In the genomic region with DNA sequence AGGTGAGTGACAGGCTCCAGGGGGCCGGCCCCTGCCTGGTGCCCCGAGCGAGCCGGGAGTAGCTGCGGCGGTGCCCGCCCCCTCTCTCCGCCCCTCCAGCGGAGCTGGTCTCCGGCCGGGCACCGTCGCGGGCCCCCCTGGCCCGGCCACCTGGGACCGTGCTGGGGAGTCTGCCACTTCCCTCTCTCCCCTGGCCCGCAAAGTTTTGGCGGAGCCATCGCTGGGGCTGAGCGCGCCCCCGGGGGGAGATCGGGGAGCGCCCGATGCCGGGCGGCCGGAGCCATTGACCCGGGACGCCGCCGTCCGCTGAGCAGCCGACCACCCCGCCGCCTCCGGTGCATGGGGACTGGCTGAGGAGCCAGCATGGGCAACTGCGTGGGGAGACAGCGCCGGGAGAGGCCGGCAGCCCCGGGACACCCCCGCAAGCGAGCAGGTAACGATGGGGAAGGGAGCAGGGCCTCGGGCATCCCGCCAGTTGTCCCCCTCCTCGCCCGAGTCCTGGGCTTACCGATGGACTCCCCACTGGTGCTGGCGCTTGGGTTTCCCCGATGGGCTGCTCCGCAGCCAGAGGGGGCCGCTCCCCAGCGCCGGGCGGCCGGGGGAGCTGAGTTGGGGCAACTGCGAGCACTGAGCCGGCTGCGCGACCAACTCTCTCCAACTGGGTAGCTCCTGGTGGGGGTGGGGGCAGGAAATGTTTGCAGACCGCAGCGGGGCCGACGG, we compare ENCODE assay signal across 8 cellular contexts. TPM values are rescaled to one million over a fixed set of nuclear protein-coding genes. Genes with fewer than 3 reads are reported as not detected.
DNase-seq lines count a peak whose midpoint lies in the region; ATAC-seq and TF ChIP-seq lines count a peak whose summit lies in the region.

A gene with protein sequence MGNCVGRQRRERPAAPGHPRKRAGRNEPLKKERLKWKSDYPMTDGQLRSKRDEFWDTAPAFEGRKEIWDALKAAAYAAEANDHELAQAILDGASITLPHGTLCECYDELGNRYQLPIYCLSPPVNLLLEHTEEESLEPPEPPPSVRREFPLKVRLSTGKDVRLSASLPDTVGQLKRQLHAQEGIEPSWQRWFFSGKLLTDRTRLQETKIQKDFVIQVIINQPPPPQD (plus strand): TSS at position 84 of the 720 bp plus-strand sequence. CDS start 280 bp downstream, at position 364.

- H3K4me1 Mint-ChIP-seq in activated CD4-positive, alpha-beta memory T cell treated with anti-CD3 and anti-CD28 coated beads, Interleukin-2, amount 10 ng/mL, durations not matched to agents 7 days and 5 days = peaks cover 43% of the 10 kb centered on the region
- H3K4me1 Mint-ChIP-seq in endodermal cell (peaks cover 35% of the 10 kb centered on the region), mesothelial cell of epicardium (peaks cover 57% of the 10 kb centered on the region)
- peaks cover 43% of the 10 kb centered on the region for H3K4me1 Mint-ChIP-seq in stimulated activated memory B cell treated with anti-CD40 and anti-IgM and Interleukin-4, amounts not matched to agents 10 μg/mL and 1 μg/mL and 100 μg/mL, for 72 hours

- CTCF ChIA-PET in activated CD4-positive, alpha-beta memory T cell treated with anti-CD3 and anti-CD28 coated beads, Interleukin-2, amount 10 ng/mL, durations not matched to agents 7 days and 5 days (lab: Charles Lee) = interaction anchor here (1.1 to 2.2 kb wide), 3 partner anchors 56 to 98 kb away, joined by 3 to 6 read pairs (median 3); a partner anchor contains a TSS

- peaks cover 7% of the 10 kb centered on the region for H3K4me1 ChIP-seq in endodermal cell (ENCODE audit: control insufficient read depth, insufficient read depth, low read length)

- DNase-seq in SHP77 (lab: John Stamatoyannopoulos, UW) (peak; percentile 5 to 37), SHP77 treated with DMSO at 0.1 percent for 48 hours (lab: John Stamatoyannopoulos, UW) (no peak), endodermal cell (peak; percentile 83), mesothelial cell of epicardium (ENCODE audit: low spot score in 2 of 2, unreplicated experiment in 2 of 2) (peak; percentile 40 to 67), NCI-H128 (lab: John Stamatoyannopoulos, UW; ENCODE audit: unreplicated experiment) (no peak)
- DNase-seq in Jurkat, Clone E6-1 (ENCODE audit: low read depth, low spot score) = no peak
- DNase-seq in activated CD4-positive, alpha-beta memory T cell treated with anti-CD3 and anti-CD28 coated beads, Interleukin-2, amount 10 ng/mL, durations not matched to agents 7 days and 5 days = peak; percentile 35

- H3K4me3 Mint-ChIP-seq in activated CD4-positive, alpha-beta memory T cell treated with anti-CD3 and anti-CD28 coated beads, Interleukin-2, amount 10 ng/mL, durations not matched to agents 7 days and 5 days = peak within 1 kb of the TSS; percentile 95
- H3K4me3 Mint-ChIP-seq in endodermal cell (peak within 1 kb of the TSS; percentile 94), mesothelial cell of epicardium (peak within 1 kb of the TSS; percentile 97)
- H3K4me3 Mint-ChIP-seq in stimulated activated memory B cell treated with anti-CD40 and anti-IgM and Interleukin-4, amounts not matched to agents 10 μg/mL and 1 μg/mL and 100 μg/mL, for 72 hours = peak within 1 kb of the TSS; percentile 98

- 0 to 3% methylated on average over 15 to 66 of the region's 66 CpGs for WGBS in endodermal cell (ENCODE audit: insufficient coverage in 1 of 2, insufficient read length in 1 of 2), 2 experiments

- H3K27me3 ChIP-seq in endodermal cell (ENCODE audit: control insufficient read depth, insufficient read depth, low read length, poor library complexity, severe bottlenecking) = peaks cover 20% of the 10 kb centered on the region

- no peaks in the 10 kb centered on the region for H3K9me3 ChIP-seq in endodermal cell (ENCODE audit: control insufficient read depth, low read length)

- TF ChIP-seq CTCF in endodermal cell (conservative IDR thresholded peaks at IDR 0.05) = no peak
- TF ChIP-seq CTCF in mesothelial cell of epicardium (IDR thresholded peaks at IDR 0.05; ENCODE audit: unreplicated experiment) = no peak

- peak within 1 kb of the TSS; percentile 100 for H3K4me3 ChIP-seq in Jurkat, Clone E6-1 (ENCODE audit: low read length)
- H3K4me3 ChIP-seq in endodermal cell (ENCODE audit: low read length) = peak within 1 kb of the TSS; percentile 98

- POLR2A ChIA-PET in activated CD4-positive, alpha-beta memory T cell treated with anti-CD3 and anti-CD28 coated beads, Interleukin-2, amount 10 ng/mL, durations not matched to agents 7 days and 5 days (lab: Charles Lee) = interaction anchor here (0.7 to 1.5 kb wide), 5 partner anchors 9 to 98 kb away, joined by 3 to 5 read pairs (median 3); a partner anchor contains a TSS

- peak within 1 kb of the TSS; percentile 70 for H3K9ac ChIP-seq in endodermal cell (ENCODE audit: extremely low read depth, low read length, poor library complexity, severe bottlenecking)

- peaks cover 34% of the 10 kb centered on the region for H3K27me3 Mint-ChIP-seq in activated CD4-positive, alpha-beta memory T cell treated with anti-CD3 and anti-CD28 coated beads, Interleukin-2, amount 10 ng/mL, durations not matched to agents 7 days and 5 days
- H3K27me3 Mint-ChIP-seq in endodermal cell (ENCODE audit: insufficient read depth) = peaks cover 21% of the 10 kb centered on the region
- H3K27me3 Mint-ChIP-seq in mesothelial cell of epicardium (ENCODE audit: low read depth) = peaks cover 24% of the 10 kb centered on the region
- H3K27me3 Mint-ChIP-seq in stimulated activated memory B cell treated with anti-CD40 and anti-IgM and Interleukin-4, amounts not matched to agents 10 μg/mL and 1 μg/mL and 100 μg/mL, for 72 hours = peaks cover 18% of the 10 kb centered on the region

- H3K36me3 Mint-ChIP-seq in activated CD4-positive, alpha-beta memory T cell treated with anti-CD3 and anti-CD28 coated beads, Interleukin-2, amount 10 ng/mL, durations not matched to agents 7 days and 5 days (ENCODE audit: low read depth) = peaks cover 13% of the 10 kb centered on the region
- H3K36me3 Mint-ChIP-seq in endodermal cell (ENCODE audit: low read depth) (peaks cover 2% of the 10 kb centered on the region), mesothelial cell of epicardium (peaks cover under 1% of the 10 kb centered on the region)
- H3K36me3 Mint-ChIP-seq in stimulated activated memory B cell treated with anti-CD40 and anti-IgM and Interleukin-4, amounts not matched to agents 10 μg/mL and 1 μg/mL and 100 μg/mL, for 72 hours = no peaks in the 10 kb centered on the region

- ATAC-seq in stimulated activated memory B cell treated with anti-CD40 and anti-IgM and Interleukin-4, amounts not matched to agents 10 μg/mL and 1 μg/mL and 100 μg/mL, for 72 hours = peak; percentile 1

- peaks cover 3% of the 10 kb centered on the region for H3K36me3 ChIP-seq in endodermal cell (ENCODE audit: control insufficient read depth, insufficient read depth, low read length)

- peak within 1 kb of the TSS; percentile 83 for H3K27ac ChIP-seq in endodermal cell (ENCODE audit: low read depth, low read length)

- H3K27ac Mint-ChIP-seq in activated CD4-positive, alpha-beta memory T cell treated with anti-CD3 and anti-CD28 coated beads, Interleukin-2, amount 10 ng/mL, durations not matched to agents 7 days and 5 days = peak within 1 kb of the TSS; percentile 98
- peak within 1 kb of the TSS; percentile 78 for H3K27ac Mint-ChIP-seq in endodermal cell
- peak within 1 kb of the TSS; percentile 91 for H3K27ac Mint-ChIP-seq in mesothelial cell of epicardium
- H3K27ac Mint-ChIP-seq in stimulated activated memory B cell treated with anti-CD40 and anti-IgM and Interleukin-4, amounts not matched to agents 10 μg/mL and 1 μg/mL and 100 μg/mL, for 72 hours = peak within 1 kb of the TSS; percentile 95

- no peaks in the 10 kb centered on the region for H3K9me3 Mint-ChIP-seq in activated CD4-positive, alpha-beta memory T cell treated with anti-CD3 and anti-CD28 coated beads, Interleukin-2, amount 10 ng/mL, durations not matched to agents 7 days and 5 days
- H3K9me3 Mint-ChIP-seq in endodermal cell = no peaks in the 10 kb centered on the region
- no peaks in the 10 kb centered on the region for H3K9me3 Mint-ChIP-seq in mesothelial cell of epicardium
- no peaks in the 10 kb centered on the region for H3K9me3 Mint-ChIP-seq in stimulated activated memory B cell treated with anti-CD40 and anti-IgM and Interleukin-4, amounts not matched to agents 10 μg/mL and 1 μg/mL and 100 μg/mL, for 72 hours

RNA-seq across cellular contexts. Expression of the gene that starts here (rescaled TPM):
- polyA plus RNA-seq in Jurkat, Clone E6-1 (2012; ENCODE audit: insufficient read depth, insufficient read length) = 5.1 TPM
- 1 to 10 TPM; 1.4 to 1.6 TPM for total RNA-seq in activated CD4-positive, alpha-beta memory T cell treated with anti-CD3 and anti-CD28 coated beads, Interleukin-2, amount 10 ng/mL, durations not matched to agents 7 days and 5 days
- total RNA-seq in endodermal cell (10 to 100 TPM; 19.1 to 19.3 TPM), mesothelial cell of epicardium (9.1 to 9.4 TPM (median 9.4 TPM) in 3 replicates)
- polyA plus RNA-seq in endodermal cell (2013, experiment 1 of 2) = 11.7 TPM
- polyA plus RNA-seq in endodermal cell (2013, experiment 2 of 2) = 12.2 TPM

Comparison
In these comparisons a context has a peak if more than half of its experiments do, and no peak if none do; other contexts are left out.
1. DNase-seq: peak in SHP77 (2 of 2), activated CD4-positive, alpha-beta memory T cell treated with anti-CD3 and anti-CD28 coated beads, Interleukin-2, amount 10 ng/mL, durations not matched to agents 7 days and 5 days (single experiment), endodermal cell (single experiment) and mesothelial cell of epicardium (2 of 2); none in SHP77 treated with DMSO at 0.1 percent for 48 hours (single experiment), Jurkat, Clone E6-1 (single experiment) and NCI-H128 (single experiment).
2. Peak in every context shown above with its lines, with median percentiles within 50 percentile points of each other: H3K27ac Mint-ChIP-seq and H3K4me3 Mint-ChIP-seq.